Comparison of ENCODE assay signal across 21 cellular contexts in the genomic region with DNA sequence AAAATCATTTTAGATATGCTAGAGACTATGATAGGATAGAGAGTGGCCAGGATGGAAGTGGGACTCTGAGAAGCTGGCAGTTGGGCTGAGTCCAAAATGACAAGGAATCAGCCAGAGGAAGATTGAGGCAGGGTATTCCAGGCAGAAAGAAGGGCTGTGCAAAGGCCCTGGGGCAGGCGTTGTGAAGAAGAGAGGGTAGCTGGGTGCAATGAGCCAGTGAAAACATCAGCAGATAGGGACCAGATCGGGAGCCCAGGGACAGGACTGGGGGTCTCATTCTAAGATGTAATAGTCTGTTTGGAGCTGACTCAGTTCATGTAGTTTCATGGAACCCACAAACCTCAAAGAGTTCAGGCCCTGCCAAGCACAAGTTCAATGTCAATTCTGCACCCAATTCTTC.
DNase-seq lines count a peak whose midpoint lies in the region; ATAC-seq, FAIRE-seq and TF ChIP-seq lines count a peak whose summit lies in the region.
"Had no signal": no experiment of that assay in that cellular context is flagged by ENCODE, and none has a peak within 500 bp of the region (broad histone marks: within the 10 kb centered on the region; RNA-seq: fewer than 3 reads in every experiment).

No MANE protein-coding gene starts in this region.

- peaks cover 27% of the 10 kb centered on the region for H3K9me3 Mint-ChIP-seq in GM23338

- no peak for FAIRE-seq in K562 (lab: Jason Lieb, UNC)
- FAIRE-seq: A549, D721Med, G401.6, GM12891, GM19239 had no signal

- H3K4me1 ChIP-seq in GM23338 (ENCODE audit: insufficient read depth) (peaks cover 12% of the 10 kb centered on the region), K562 (replicated peaks in 1 of 2; ENCODE audit: control insufficient read depth in 2 of 2, insufficient read depth in 2 of 2, low read length in 2 of 2) (no peaks in the 10 kb centered on the region), sigmoid colon (no peaks in the 10 kb centered on the region)
- H3K4me1 ChIP-seq: A549, Caco-2 had no signal

- TF ChIP-seq RAD21 in K562 (CRISPR knock-in tag; conservative IDR thresholded peaks at IDR 0.05 in 1 of 2, IDR thresholded peaks at IDR 0.05 in 1 of 2) = no peak

- H3K4me2 ChIP-seq in GM23338 (peak overlapping the region; percentile 57; the same call in 1 of the 2 replicates), K562 (ENCODE audit: insufficient read depth, low read length) (no peak overlapping the region)
- H3K4me2 ChIP-seq: A549; BLaER1 treated with 17β-estradiol and CSF1 and Interleukin-3, amounts not matched to agents 10 nM and 100 nM had no signal

- no peak overlapping the region for H3K9ac ChIP-seq in K562 (ENCODE audit: insufficient read depth in 1 of 2, low read depth in 2 of 2, low read length in 2 of 2)
- H3K9ac ChIP-seq: BLaER1 treated with 17β-estradiol and CSF1 and Interleukin-3, amounts not matched to agents 10 nM and 100 nM had no signal

- H3K27ac ChIP-seq in GM23338 (ENCODE audit: low read depth) (no peak overlapping the region), K562 (ENCODE audit: extremely low read depth, low read depth, low read length) (no peak overlapping the region), sigmoid colon (no peak overlapping the region)
- H3K27ac ChIP-seq: 22Rv1; A549; BLaER1 treated with 17β-estradiol and CSF1 and Interleukin-3, amounts not matched to agents 10 nM and 100 nM; C4-2B had no signal

- TF ChIP-seq CTCF in GM23338 (conservative IDR thresholded peaks at IDR 0.05; ENCODE audit: low read depth in 2 of 2) = no peak
- no peak for TF ChIP-seq CTCF in K562 (IDR thresholded peaks at IDR 0.05 in 2 of 3, conservative IDR thresholded peaks at IDR 0.05 in 1 of 3; ENCODE audit: insufficient read depth in 2 of 3, low read depth in 1 of 3, low read length in 3 of 3)
- no peak for TF ChIP-seq CTCF in sigmoid colon (IDR thresholded peaks at IDR 0.05)

- no peaks in the 10 kb centered on the region for H3K9me1 ChIP-seq in K562 (ENCODE audit: control insufficient read depth, insufficient read depth, low read length)

- TF ChIP-seq POLR2A in K562 (conservative IDR thresholded peaks at IDR 0.05) = no peak
- TF ChIP-seq POLR2A in sigmoid colon (IDR thresholded peaks at IDR 0.05) = no peak

- H3F3A ChIP-seq in GM23338 (replicated peaks; ENCODE audit: low read depth) = no peaks in the 10 kb centered on the region

- in situ Hi-C loops in K562 (cut with MboI) = no loop called here

- H3K9me3 ChIP-seq in K562 (replicated peaks; ENCODE audit: control insufficient read depth, insufficient read depth, low read depth, low read length) (no peaks in the 10 kb centered on the region), sigmoid colon (no peaks in the 10 kb centered on the region)
- H3K9me3 ChIP-seq: Caco-2 had no signal

- no peak overlapping the region for H3K27ac Mint-ChIP-seq in GM23338
- H3K27ac Mint-ChIP-seq: B cell; CD4-positive, alpha-beta T cell; CD8-positive, alpha-beta T cell had no signal

- H3K27me3 Mint-ChIP-seq in GM23338 (ENCODE audit: insufficient read depth, low read depth, poor library complexity) = peaks cover 4% of the 10 kb centered on the region

- POLR2A ChIA-PET in K562 (lab: Yijun Ruan, JAX) = no interaction called here

- CTCF ChIA-PET in K562 (lab: Yijun Ruan, JAX; ENCODE audit: low intra/inter-chr PET ratio) = no interaction called here

- DNase-seq in GM23338 (ENCODE audit: low spot score) (no peak), K562 (ENCODE audit: extremely low read depth in 1 of 4, low spot score in 3 of 4) (no peak), sigmoid colon (peak; percentile 5), SHP77 treated with DMSO at 0.1 percent for 48 hours (lab: John Stamatoyannopoulos, UW) (no peak), putamen (ENCODE audit: low spot score) (no peak)
- DNase-seq: AML-193; Caco-2; Calu3; CD4-positive, alpha-beta T cell; CD8-positive, alpha-beta T cell; DMS79 treated with DMSO at 0.1 percent for 48 hours; GF-D8 had no signal

- H4K20me1 ChIP-seq in GM23338 (replicated peaks; ENCODE audit: insufficient read depth) = no peaks in the 10 kb centered on the region
- peaks cover 7% of the 10 kb centered on the region; the same call in 1 of the 2 replicates for H4K20me1 ChIP-seq in K562 (replicated peaks; ENCODE audit: control insufficient read depth, insufficient read depth, low read length)
- H4K20me1 ChIP-seq: BLaER1 treated with 17β-estradiol and CSF1 and Interleukin-3, amounts not matched to agents 10 nM and 100 nM had no signal

- no TSS peak for BruUV-seq in K562 (replicated peaks; lab: Mats Ljungman, UMichigan)

- no peak for TF ChIP-seq EP300 in K562 (IDR thresholded peaks at IDR 0.05; ENCODE audit: low read length)
- TF ChIP-seq EP300 in sigmoid colon (IDR thresholded peaks at IDR 0.05) = no peak

- H3K79me2 ChIP-seq in GM23338 (replicated peaks; ENCODE audit: insufficient read depth) (no peaks in the 10 kb centered on the region), K562 (ENCODE audit: control insufficient read depth, insufficient read depth, low read length) (no peaks in the 10 kb centered on the region)

- H3K4me3 ChIP-seq in GM23338 (no peak overlapping the region), K562 (no peak overlapping the region), sigmoid colon (no peak overlapping the region)
- H3K4me3 ChIP-seq: A549; BLaER1 treated with 17β-estradiol and CSF1 and Interleukin-3, amounts not matched to agents 10 nM and 100 nM had no signal

- WGBS in K562 (ENCODE audit: insufficient coverage, low coverage, missing lambda C conversion rate) = 0% methylated on average over 2 of the region's 2 CpGs
- 90 to 91% methylated on average over 2 of the region's 2 CpGs for WGBS in sigmoid colon, 2 donors

- H3K9me2 ChIP-seq in GM23338 (ENCODE audit: insufficient read depth) = no peaks in the 10 kb centered on the region

- H3K27me3 ChIP-seq in GM23338 (ENCODE audit: insufficient read depth) (no peaks in the 10 kb centered on the region), K562 (ENCODE audit: control insufficient read depth in 2 of 2, insufficient read depth in 2 of 2, low read length in 2 of 2) (peaks cover 0 to 20% of the 10 kb centered on the region in 2 experiments; a peak in 1 of 5 replicates), sigmoid colon (peaks cover 0 to 42% (median 5%) of the 10 kb centered on the region in 3 donors)
- H3K27me3 ChIP-seq: BLaER1 treated with 17β-estradiol and CSF1 and Interleukin-3, amounts not matched to agents 10 nM and 100 nM had no signal

- H3K4me1 Mint-ChIP-seq in GM23338 = peaks cover 37% of the 10 kb centered on the region

- H2AFZ ChIP-seq in GM23338 (no peak overlapping the region), K562 (ENCODE audit: low read depth, low read length) (no peak overlapping the region)

- intact Hi-C loops in K562 (cut with micrococcal nuclease) = no loop called here
- intact Hi-C loops in sigmoid colon (cut with DNase I) = no loop called here

- peaks cover 32% of the 10 kb centered on the region for H3K36me3 Mint-ChIP-seq in GM23338 (ENCODE audit: low read depth)
- H3K36me3 Mint-ChIP-seq: CD8-positive, alpha-beta T cell had no signal

- ATAC-seq in GM23338 (no peak), K562 (no peak)
- ATAC-seq: A549; CD8-positive, alpha-beta T cell had no signal

- H3K36me3 ChIP-seq in GM23338 (ENCODE audit: insufficient read depth) (peaks cover 7% of the 10 kb centered on the region), K562 (ENCODE audit: control insufficient read depth, insufficient read depth, low read length) (no peaks in the 10 kb centered on the region), sigmoid colon (no peaks in the 10 kb centered on the region)
- H3K36me3 ChIP-seq: BLaER1 treated with 17β-estradiol and CSF1 and Interleukin-3, amounts not matched to agents 10 nM and 100 nM had no signal

- H3K4me3 Mint-ChIP-seq in GM23338 = no peak overlapping the region
- H3K4me3 Mint-ChIP-seq: B cell; CD4-positive, alpha-beta T cell; CD8-positive, alpha-beta T cell had no signal

TF ChIP-seq in K562, 482 proteins besides CTCF, POLR2A, EP300 and RAD21:
- TF ChIP-seq, protein P1, sequence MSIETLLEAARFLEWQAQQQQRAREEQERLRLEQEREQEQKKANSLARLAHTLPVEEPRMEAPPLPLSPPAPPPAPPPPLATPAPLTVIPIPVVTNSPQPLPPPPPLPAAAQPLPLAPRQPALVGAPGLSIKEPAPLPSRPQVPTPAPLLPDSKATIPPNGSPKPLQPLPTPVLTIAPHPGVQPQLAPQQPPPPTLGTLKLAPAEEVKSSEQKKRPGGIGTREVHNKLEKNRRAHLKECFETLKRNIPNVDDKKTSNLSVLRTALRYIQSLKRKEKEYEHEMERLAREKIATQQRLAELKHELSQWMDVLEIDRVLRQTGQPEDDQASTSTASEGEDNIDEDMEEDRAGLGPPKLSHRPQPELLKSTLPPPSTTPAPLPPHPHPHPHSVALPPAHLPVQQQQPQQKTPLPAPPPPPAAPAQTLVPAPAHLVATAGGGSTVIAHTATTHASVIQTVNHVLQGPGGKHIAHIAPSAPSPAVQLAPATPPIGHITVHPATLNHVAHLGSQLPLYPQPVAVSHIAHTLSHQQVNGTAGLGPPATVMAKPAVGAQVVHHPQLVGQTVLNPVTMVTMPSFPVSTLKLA (conservative IDR thresholded peaks at IDR 0.05) = no peak
- no peak for TF ChIP-seq TRIM28 (IDR thresholded peaks at IDR 0.05)
- peak; percentile 66 for TF ChIP-seq RBM25 (IDR thresholded peaks at IDR 0.05; ENCODE audit: low read depth, low read length, severe bottlenecking)
- no peak for TF ChIP-seq CBX5 (IDR thresholded peaks at IDR 0.05; ENCODE audit: borderline replicate concordance, low read depth)
